Comparison of ENCODE assay signal across 8 cellular contexts in genomic region chr19:51593138-51593890, GRCh38. TPM values are rescaled to one million over a fixed set of nuclear protein-coding genes. Genes with fewer than 3 reads are reported as not detected.
DNase-seq lines count a peak whose midpoint lies in the region; ATAC-seq and TF ChIP-seq lines count a peak whose summit lies in the region.

No MANE protein-coding gene starts in this region.

- DNase-seq in heart right ventricle = no peak
- DNase-seq in Right ventricle myocardium inferior (ENCODE audit: missing footprints) = no peak
- no peak for DNase-seq in astrocyte of the cerebellum (ENCODE audit: low read depth)
- DNase-seq in lung (ENCODE audit: low spot score) = no peak
- no peak for DNase-seq in NCI-H510A treated with DMSO at 0.1 percent for 48 hours (lab: John Stamatoyannopoulos, UW)
- no peak for DNase-seq in sciatic nerve (ENCODE audit: low spot score)

- H3K4me3 ChIP-seq in heart right ventricle = peak overlapping the region; percentile 49 to 84 (median 71)
- H3K4me3 ChIP-seq in astrocyte of the cerebellum (ENCODE audit: low read depth, low read length) = peak overlapping the region; percentile 59
- H3K4me3 ChIP-seq in lung = peak overlapping the region; percentile 64
- H3K4me3 ChIP-seq in urinary bladder (ENCODE audit: low read depth, low read length) = peak overlapping the region; percentile 49

- intact Hi-C loops in heart right ventricle (cut with DNase I) = loop anchor here in 3 of 10 donors (10.0 kb wide), 1 partner anchor 489 kb away; the partner anchor contains the start of gene CTU1 (in 3 of the 3)
- intact Hi-C loops in Right ventricle myocardium inferior (cut with DNase I) = no loop called here
- intact Hi-C loops in sciatic nerve (cut with DNase I) = no loop called here

- WGBS in heart right ventricle, 2 donors = 25 to 32% methylated on average over 10 of the region's 10 CpGs
- 33 to 44% methylated on average over 10 of the region's 10 CpGs for WGBS in lung, 2 donors
- WGBS in urinary bladder = 28% methylated on average over 10 of the region's 10 CpGs

- peaks cover 0 to 3% (median 0%) of the 10 kb centered on the region in 9 donors for H3K36me3 ChIP-seq in heart right ventricle
- H3K36me3 ChIP-seq in lung (ENCODE audit: control insufficient read depth in 2 of 2, insufficient read depth in 2 of 2, low read length in 2 of 2) = peaks cover 0 to 3% of the 10 kb centered on the region in 2 donors
- no peaks in the 10 kb centered on the region for H3K36me3 ChIP-seq in urinary bladder (ENCODE audit: insufficient read depth)

- no peak for TF ChIP-seq CTCF in heart right ventricle (IDR thresholded peaks at IDR 0.05)
- TF ChIP-seq CTCF in astrocyte of the cerebellum (IDR thresholded peaks at IDR 0.05; ENCODE audit: low read depth, low read length, missing control alignments) = no peak
- TF ChIP-seq CTCF in lung (IDR thresholded peaks at IDR 0.05; ENCODE audit: control extremely low read depth, extremely low read depth) = no peak

- H3K27me3 ChIP-seq in heart right ventricle (peaks cover 0 to 10% (median 5%) of the 10 kb centered on the region in 7 donors), lung (ENCODE audit: control insufficient read depth, insufficient read depth) (no peaks in the 10 kb centered on the region)

- in situ Hi-C loops in astrocyte of the cerebellum (cut with HindIII; ENCODE audit: low sequenced_read_pairs) = no loop called here

- ATAC-seq in heart right ventricle (no peak), Right ventricle myocardium inferior (no peak), lung (ENCODE audit: insufficient read depth, low FRiP score) (no peak), GM21737 (IDR thresholded peaks at IDR 0.05; ENCODE audit: unreplicated experiment) (no peak), sciatic nerve (no peak)

- H3K9me3 ChIP-seq in heart right ventricle (peaks cover 0 to 4% (median 0%) of the 10 kb centered on the region in 11 donors), lung (ENCODE audit: control insufficient read depth in 2 of 2, insufficient read depth in 1 of 2, low read length in 1 of 2) (peaks cover 0 to 1% of the 10 kb centered on the region in 2 donors)

- H3K27ac ChIP-seq in heart right ventricle = peak overlapping the region in 6 of 10 donors; percentile 13 to 81 (median 42)
- H3K27ac ChIP-seq in lung (ENCODE audit: low read depth in 1 of 2, low read length in 1 of 2) = no peak overlapping the region
- H3K27ac ChIP-seq in urinary bladder (ENCODE audit: low read depth) = no peak overlapping the region

- H3K4me1 ChIP-seq in heart right ventricle (peaks cover 0 to 17% (median 14%) of the 10 kb centered on the region in 9 donors), lung (ENCODE audit: control insufficient read depth in 2 of 2, insufficient read depth in 2 of 2, low read length in 2 of 2) (peaks cover 0 to 12% of the 10 kb centered on the region in 2 donors), urinary bladder (ENCODE audit: insufficient read depth) (no peaks in the 10 kb centered on the region)

RNA-seq across cellular contexts. Expression of gene ZNF175, which starts 22.2 kb away (rescaled TPM):
- total RNA-seq in heart right ventricle (1 to 10 TPM; 4.5 to 9.6 (median 8.3) TPM), Right ventricle myocardium inferior (7.4 TPM), lung (10 to 100 TPM in 1 of 2 donors, 1 to 10 TPM in 1; 8.4 to 11.4 TPM), urinary bladder (10.2 TPM), sciatic nerve (17.9 TPM)
- polyA plus RNA-seq in heart right ventricle (1 to 10 TPM; 1.6 to 3.4 TPM), lung (1 to 10 TPM; 2.5 to 3.3 TPM), urinary bladder (4.9 TPM)

RNA-seq across cellular contexts. Expression of gene SIGLEC5, which starts 36.9 kb away (rescaled TPM):
- total RNA-seq in heart right ventricle (1 to 10 TPM in 1 of 10 donors, under 1 TPM in 6, not detected in 3; 0.11 to 1.2 (median 0.41) TPM), Right ventricle myocardium inferior (not detected), lung (1 to 10 TPM; 1.6 to 2.2 TPM), urinary bladder (0.32 TPM), sciatic nerve (not detected)
- polyA plus RNA-seq in heart right ventricle (under 1 TPM in 1 of 2 donors, not detected in 1; 0.01 TPM), lung (not detected), urinary bladder (0.47 TPM)

RNA-seq across cellular contexts. Expression of gene SIGLEC14, which starts 53.3 kb away (rescaled TPM):
- total RNA-seq in heart right ventricle = 1 to 10 TPM in 6 of 10 donors, under 1 TPM in 3, not detected in 1; 0.57 to 9.6 (median 1.3) TPM
- under 1 TPM; 0.37 to 0.93 TPM for polyA plus RNA-seq in heart right ventricle
- 1.2 TPM for total RNA-seq in Right ventricle myocardium inferior
- total RNA-seq in lung = 10 to 100 TPM in 1 of 2 donors, 1 to 10 TPM in 1; 2.7 to 46.4 TPM
- polyA plus RNA-seq in lung = 100 to 1,000 TPM in 1 of 2 donors, 1 to 10 TPM in 1; 2.9 to 101 TPM
- 1.2 TPM for total RNA-seq in urinary bladder
- polyA plus RNA-seq in urinary bladder = 4.4 TPM
- total RNA-seq in sciatic nerve = 4.1 TPM

Comparison
In these comparisons a context has a peak if more than half of its experiments do, and no peak if none do; other contexts are left out.
1. H3K27ac ChIP-seq: peak in heart right ventricle (6 of 10); none in lung (0 of 2) and urinary bladder (single experiment).
2. Peak in every context shown above with its lines, with median percentiles within 50 percentile points of each other: H3K4me3 ChIP-seq.